1 cellular context compared by ENCODE assay signal in the genomic region with DNA sequence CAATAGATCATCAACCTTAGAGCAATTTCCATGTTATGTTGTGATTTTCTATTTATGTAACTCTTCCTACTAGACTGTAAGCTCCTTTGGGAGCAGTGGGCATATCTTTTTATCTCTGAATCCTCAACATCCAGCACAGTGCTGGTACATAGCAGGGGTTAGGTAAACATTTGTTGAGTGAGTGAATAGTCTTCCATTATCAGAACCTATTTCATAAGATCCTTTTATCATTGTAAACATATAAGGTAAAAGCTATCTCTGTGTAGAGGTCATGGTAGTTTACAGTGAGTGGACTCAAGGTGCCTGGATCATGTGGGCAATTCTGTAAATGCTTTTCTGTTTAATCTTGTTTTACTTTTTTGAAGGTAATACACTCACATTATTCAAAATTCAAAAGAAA.
TF ChIP-seq lines count a peak whose summit lies in the region.

No MANE protein-coding gene starts in this region.

TF ChIP-seq in HepG2, 621 proteins besides CTCF, POLR2A, EP300 and RAD21 (continued from another document and continues in another):
- TF ChIP-seq, protein P1, sequence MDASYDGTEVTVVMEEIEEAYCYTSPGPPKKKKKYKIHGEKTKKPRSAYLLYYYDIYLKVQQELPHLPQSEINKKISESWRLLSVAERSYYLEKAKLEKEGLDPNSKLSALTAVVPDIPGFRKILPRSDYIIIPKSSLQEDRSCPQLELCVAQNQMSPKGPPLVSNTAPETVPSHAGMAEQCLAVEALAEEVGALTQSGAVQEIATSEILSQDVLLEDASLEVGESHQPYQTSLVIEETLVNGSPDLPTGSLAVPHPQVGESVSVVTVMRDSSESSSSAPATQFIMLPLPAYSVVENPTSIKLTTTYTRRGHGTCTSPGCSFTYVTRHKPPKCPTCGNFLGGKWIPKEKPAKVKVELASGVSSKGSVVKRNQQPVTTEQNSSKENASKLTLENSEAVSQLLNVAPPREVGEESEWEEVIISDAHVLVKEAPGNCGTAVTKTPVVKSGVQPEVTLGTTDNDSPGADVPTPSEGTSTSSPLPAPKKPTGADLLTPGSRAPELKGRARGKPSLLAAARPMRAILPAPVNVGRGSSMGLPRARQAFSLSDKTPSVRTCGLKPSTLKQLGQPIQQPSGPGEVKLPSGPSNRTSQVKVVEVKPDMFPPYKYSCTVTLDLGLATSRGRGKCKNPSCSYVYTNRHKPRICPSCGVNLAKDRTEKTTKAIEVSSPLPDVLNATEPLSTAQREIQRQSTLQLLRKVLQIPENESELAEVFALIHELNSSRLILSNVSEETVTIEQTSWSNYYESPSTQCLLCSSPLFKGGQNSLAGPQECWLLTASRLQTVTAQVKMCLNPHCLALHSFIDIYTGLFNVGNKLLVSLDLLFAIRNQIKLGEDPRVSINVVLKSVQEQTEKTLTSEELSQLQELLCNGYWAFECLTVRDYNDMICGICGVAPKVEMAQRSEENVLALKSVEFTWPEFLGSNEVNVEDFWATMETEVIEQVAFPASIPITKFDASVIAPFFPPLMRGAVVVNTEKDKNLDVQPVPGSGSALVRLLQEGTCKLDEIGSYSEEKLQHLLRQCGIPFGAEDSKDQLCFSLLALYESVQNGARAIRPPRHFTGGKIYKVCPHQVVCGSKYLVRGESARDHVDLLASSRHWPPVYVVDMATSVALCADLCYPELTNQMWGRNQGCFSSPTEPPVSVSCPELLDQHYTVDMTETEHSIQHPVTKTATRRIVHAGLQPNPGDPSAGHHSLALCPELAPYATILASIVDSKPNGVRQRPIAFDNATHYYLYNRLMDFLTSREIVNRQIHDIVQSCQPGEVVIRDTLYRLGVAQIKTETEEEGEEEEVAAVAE (CRISPR knock-in tag; IDR thresholded peaks at IDR 0.05; ENCODE audit: borderline replicate concordance) = no peak
- TF ChIP-seq KDM3A (CRISPR knock-in tag; IDR thresholded peaks at IDR 0.05; ENCODE audit: low read depth) (peak; percentile 44; the same call in 1 of the 2 replicates), TAF15 (IDR thresholded peaks at IDR 0.05; ENCODE audit: low read depth, low read length, poor library complexity, severe bottlenecking) (no peak), BRD4 (CRISPR knock-in tag; IDR thresholded peaks at IDR 0.05) (no peak), ZBTB38 (CRISPR knock-in tag; IDR thresholded peaks at IDR 0.05) (no peak), HDAC6 (IDR thresholded peaks at IDR 0.05; ENCODE audit: low read depth, low read length) (no peak), NFKBIZ (CRISPR knock-in tag; IDR thresholded peaks at IDR 0.05) (peak; percentile 66; the same call in 1 of the 2 replicates), NR1H2 (CRISPR knock-in tag; IDR thresholded peaks at IDR 0.05; ENCODE audit: borderline replicate concordance, low read depth) (no peak), RFX1 (IDR thresholded peaks at IDR 0.05) (no peak), NR2F1 (CRISPR knock-in tag; IDR thresholded peaks at IDR 0.05) (peak; percentile 87 to 97), ZNF138 (CRISPR knock-in tag; IDR thresholded peaks at IDR 0.05; ENCODE audit: low read depth) (no peak), ZNF557 (CRISPR knock-in tag; IDR thresholded peaks at IDR 0.05) (peak; percentile 20; the same call in 1 of the 2 replicates), RBM39 (IDR thresholded peaks at IDR 0.05; ENCODE audit: low read depth, low read length, poor library complexity, severe bottlenecking) (no peak), SKI (IDR thresholded peaks at IDR 0.05; ENCODE audit: partially characterized antibody) (peak; percentile 83), ZSCAN22 (CRISPR knock-in tag; IDR thresholded peaks at IDR 0.05) (no peak), NKX3-1 (CRISPR knock-in tag; IDR thresholded peaks at IDR 0.05) (peak; percentile 92), NFRKB (IDR thresholded peaks at IDR 0.05) (no peak), TEAD2 (CRISPR knock-in tag; IDR thresholded peaks at IDR 0.05) (no peak), HOXA5 (CRISPR knock-in tag; IDR thresholded peaks at IDR 0.05) (0 out of 2 replicates have a peak, but pooled peaks have one; percentile 28), ZNF382 (CRISPR knock-in tag; IDR thresholded peaks at IDR 0.05; ENCODE audit: borderline replicate concordance) (no peak), HHEX (CRISPR knock-in tag; IDR thresholded peaks at IDR 0.05) (peak; percentile 99), POGZ (CRISPR knock-in tag; IDR thresholded peaks at IDR 0.05) (no peak), GZF1 (CRISPR knock-in tag; IDR thresholded peaks at IDR 0.05) (no peak), MED1 (CRISPR knock-in tag; IDR thresholded peaks at IDR 0.05) (peak; percentile 89), HNF4G (IDR thresholded peaks at IDR 0.05; ENCODE audit: borderline replicate concordance, low read depth, low read length) (peak; percentile 38; the same call in 1 of the 2 replicates), HNF4G (CRISPR knock-in tag; IDR thresholded peaks at IDR 0.05; ENCODE audit: borderline replicate concordance, low read depth) (no peak)
- TF ChIP-seq, protein P2, sequence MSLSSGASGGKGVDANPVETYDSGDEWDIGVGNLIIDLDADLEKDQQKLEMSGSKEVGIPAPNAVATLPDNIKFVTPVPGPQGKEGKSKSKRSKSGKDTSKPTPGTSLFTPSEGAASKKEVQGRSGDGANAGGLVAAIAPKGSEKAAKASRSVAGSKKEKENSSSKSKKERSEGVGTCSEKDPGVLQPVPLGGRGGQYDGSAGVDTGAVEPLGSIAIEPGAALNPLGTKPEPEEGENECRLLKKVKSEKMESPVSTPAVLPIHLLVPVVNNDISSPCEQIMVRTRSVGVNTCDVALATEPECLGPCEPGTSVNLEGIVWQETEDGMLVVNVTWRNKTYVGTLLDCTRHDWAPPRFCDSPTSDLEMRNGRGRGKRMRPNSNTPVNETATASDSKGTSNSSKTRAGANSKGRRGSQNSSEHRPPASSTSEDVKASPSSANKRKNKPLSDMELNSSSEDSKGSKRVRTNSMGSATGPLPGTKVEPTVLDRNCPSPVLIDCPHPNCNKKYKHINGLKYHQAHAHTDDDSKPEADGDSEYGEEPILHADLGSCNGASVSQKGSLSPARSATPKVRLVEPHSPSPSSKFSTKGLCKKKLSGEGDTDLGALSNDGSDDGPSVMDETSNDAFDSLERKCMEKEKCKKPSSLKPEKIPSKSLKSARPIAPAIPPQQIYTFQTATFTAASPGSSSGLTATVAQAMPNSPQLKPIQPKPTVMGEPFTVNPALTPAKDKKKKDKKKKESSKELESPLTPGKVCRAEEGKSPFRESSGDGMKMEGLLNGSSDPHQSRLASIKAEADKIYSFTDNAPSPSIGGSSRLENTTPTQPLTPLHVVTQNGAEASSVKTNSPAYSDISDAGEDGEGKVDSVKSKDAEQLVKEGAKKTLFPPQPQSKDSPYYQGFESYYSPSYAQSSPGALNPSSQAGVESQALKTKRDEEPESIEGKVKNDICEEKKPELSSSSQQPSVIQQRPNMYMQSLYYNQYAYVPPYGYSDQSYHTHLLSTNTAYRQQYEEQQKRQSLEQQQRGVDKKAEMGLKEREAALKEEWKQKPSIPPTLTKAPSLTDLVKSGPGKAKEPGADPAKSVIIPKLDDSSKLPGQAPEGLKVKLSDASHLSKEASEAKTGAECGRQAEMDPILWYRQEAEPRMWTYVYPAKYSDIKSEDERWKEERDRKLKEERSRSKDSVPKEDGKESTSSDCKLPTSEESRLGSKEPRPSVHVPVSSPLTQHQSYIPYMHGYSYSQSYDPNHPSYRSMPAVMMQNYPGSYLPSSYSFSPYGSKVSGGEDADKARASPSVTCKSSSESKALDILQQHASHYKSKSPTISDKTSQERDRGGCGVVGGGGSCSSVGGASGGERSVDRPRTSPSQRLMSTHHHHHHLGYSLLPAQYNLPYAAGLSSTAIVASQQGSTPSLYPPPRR (CRISPR knock-in tag; IDR thresholded peaks at IDR 0.05; ENCODE audit: borderline replicate concordance) = peak; percentile 100
- TF ChIP-seq, protein P3, sequence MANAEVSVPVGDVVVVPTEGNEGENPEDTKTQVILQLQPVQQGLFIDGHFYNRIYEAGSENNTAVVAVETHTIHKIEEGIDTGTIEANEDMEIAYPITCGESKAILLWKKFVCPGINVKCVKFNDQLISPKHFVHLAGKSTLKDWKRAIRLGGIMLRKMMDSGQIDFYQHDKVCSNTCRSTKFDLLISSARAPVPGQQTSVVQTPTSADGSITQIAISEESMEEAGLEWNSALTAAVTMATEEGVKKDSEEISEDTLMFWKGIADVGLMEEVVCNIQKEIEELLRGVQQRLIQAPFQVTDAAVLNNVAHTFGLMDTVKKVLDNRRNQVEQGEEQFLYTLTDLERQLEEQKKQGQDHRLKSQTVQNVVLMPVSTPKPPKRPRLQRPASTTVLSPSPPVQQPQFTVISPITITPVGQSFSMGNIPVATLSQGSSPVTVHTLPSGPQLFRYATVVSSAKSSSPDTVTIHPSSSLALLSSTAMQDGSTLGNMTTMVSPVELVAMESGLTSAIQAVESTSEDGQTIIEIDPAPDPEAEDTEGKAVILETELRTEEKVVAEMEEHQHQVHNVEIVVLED (CRISPR knock-in tag; IDR thresholded peaks at IDR 0.05; ENCODE audit: borderline replicate concordance) = peak; percentile 22; the same call in 1 of the 2 replicates
- TF ChIP-seq, protein P4, sequence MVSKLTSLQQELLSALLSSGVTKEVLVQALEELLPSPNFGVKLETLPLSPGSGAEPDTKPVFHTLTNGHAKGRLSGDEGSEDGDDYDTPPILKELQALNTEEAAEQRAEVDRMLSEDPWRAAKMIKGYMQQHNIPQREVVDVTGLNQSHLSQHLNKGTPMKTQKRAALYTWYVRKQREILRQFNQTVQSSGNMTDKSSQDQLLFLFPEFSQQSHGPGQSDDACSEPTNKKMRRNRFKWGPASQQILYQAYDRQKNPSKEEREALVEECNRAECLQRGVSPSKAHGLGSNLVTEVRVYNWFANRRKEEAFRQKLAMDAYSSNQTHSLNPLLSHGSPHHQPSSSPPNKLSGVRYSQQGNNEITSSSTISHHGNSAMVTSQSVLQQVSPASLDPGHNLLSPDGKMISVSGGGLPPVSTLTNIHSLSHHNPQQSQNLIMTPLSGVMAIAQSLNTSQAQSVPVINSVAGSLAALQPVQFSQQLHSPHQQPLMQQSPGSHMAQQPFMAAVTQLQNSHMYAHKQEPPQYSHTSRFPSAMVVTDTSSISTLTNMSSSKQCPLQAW (CRISPR knock-in tag; IDR thresholded peaks at IDR 0.05) = peak; percentile 62; the same call in 1 of the 2 replicates
- TF ChIP-seq, protein P5, sequence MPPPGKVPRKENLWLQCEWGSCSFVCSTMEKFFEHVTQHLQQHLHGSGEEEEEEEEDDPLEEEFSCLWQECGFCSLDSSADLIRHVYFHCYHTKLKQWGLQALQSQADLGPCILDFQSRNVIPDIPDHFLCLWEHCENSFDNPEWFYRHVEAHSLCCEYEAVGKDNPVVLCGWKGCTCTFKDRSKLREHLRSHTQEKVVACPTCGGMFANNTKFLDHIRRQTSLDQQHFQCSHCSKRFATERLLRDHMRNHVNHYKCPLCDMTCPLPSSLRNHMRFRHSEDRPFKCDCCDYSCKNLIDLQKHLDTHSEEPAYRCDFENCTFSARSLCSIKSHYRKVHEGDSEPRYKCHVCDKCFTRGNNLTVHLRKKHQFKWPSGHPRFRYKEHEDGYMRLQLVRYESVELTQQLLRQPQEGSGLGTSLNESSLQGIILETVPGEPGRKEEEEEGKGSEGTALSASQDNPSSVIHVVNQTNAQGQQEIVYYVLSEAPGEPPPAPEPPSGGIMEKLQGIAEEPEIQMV (CRISPR knock-in tag; IDR thresholded peaks at IDR 0.05; ENCODE audit: low read depth) = no peak
- TF ChIP-seq, protein P6, sequence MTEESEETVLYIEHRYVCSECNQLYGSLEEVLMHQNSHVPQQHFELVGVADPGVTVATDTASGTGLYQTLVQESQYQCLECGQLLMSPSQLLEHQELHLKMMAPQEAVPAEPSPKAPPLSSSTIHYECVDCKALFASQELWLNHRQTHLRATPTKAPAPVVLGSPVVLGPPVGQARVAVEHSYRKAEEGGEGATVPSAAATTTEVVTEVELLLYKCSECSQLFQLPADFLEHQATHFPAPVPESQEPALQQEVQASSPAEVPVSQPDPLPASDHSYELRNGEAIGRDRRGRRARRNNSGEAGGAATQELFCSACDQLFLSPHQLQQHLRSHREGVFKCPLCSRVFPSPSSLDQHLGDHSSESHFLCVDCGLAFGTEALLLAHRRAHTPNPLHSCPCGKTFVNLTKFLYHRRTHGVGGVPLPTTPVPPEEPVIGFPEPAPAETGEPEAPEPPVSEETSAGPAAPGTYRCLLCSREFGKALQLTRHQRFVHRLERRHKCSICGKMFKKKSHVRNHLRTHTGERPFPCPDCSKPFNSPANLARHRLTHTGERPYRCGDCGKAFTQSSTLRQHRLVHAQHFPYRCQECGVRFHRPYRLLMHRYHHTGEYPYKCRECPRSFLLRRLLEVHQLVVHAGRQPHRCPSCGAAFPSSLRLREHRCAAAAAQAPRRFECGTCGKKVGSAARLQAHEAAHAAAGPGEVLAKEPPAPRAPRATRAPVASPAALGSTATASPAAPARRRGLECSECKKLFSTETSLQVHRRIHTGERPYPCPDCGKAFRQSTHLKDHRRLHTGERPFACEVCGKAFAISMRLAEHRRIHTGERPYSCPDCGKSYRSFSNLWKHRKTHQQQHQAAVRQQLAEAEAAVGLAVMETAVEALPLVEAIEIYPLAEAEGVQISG (CRISPR knock-in tag; IDR thresholded peaks at IDR 0.05) = no peak
- TF ChIP-seq, protein P7, sequence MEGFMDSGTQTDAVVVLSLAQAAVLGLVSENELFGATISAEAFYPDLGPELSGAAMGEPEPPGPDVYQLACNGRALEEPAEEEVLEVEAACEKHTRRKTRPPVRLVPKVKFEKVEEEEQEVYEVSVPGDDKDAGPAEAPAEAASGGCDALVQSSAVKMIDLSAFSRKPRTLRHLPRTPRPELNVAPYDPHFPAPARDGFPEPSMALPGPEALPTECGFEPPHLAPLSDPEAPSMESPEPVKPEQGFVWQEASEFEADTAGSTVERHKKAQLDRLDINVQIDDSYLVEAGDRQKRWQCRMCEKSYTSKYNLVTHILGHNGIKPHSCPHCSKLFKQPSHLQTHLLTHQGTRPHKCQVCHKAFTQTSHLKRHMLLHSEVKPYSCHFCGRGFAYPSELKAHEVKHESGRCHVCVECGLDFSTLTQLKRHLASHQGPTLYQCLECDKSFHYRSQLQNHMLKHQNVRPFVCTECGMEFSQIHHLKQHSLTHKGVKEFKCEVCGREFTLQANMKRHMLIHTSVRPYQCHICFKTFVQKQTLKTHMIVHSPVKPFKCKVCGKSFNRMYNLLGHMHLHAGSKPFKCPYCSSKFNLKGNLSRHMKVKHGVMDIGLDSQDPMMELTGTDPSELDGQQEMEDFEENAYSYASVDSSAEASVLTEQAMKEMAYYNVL (CRISPR knock-in tag; IDR thresholded peaks at IDR 0.05; ENCODE audit: borderline replicate concordance) = peak; percentile 89
- TF ChIP-seq, protein P8, sequence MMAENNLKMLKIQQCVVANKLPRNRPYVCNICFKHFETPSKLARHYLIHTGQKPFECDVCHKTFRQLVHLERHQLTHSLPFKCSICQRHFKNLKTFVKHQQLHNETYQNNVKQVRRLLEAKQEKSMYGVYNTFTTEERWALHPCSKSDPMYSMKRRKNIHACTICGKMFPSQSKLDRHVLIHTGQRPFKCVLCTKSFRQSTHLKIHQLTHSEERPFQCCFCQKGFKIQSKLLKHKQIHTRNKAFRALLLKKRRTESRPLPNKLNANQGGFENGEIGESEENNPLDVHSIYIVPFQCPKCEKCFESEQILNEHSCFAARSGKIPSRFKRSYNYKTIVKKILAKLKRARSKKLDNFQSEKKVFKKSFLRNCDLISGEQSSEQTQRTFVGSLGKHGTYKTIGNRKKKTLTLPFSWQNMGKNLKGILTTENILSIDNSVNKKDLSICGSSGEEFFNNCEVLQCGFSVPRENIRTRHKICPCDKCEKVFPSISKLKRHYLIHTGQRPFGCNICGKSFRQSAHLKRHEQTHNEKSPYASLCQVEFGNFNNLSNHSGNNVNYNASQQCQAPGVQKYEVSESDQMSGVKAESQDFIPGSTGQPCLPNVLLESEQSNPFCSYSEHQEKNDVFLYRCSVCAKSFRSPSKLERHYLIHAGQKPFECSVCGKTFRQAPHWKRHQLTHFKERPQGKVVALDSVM (CRISPR knock-in tag; IDR thresholded peaks at IDR 0.05) = no peak
- TF ChIP-seq, protein P9, sequence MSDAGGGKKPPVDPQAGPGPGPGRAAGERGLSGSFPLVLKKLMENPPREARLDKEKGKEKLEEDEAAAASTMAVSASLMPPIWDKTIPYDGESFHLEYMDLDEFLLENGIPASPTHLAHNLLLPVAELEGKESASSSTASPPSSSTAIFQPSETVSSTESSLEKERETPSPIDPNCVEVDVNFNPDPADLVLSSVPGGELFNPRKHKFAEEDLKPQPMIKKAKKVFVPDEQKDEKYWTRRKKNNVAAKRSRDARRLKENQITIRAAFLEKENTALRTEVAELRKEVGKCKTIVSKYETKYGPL (CRISPR knock-in tag; IDR thresholded peaks at IDR 0.05) = 0 out of 2 replicates have a peak, but pooled peaks have one; percentile 41
